3 cellular contexts compared by ENCODE assay signal in genomic region chr19:2678948-2679347, GRCh38. TPM values are rescaled to one million over a fixed set of nuclear protein-coding genes. Genes with fewer than 3 reads are reported as not detected.
"Had no signal": no experiment of that assay in that cellular context is flagged by ENCODE, and none has a peak within 500 bp of the region (broad histone marks: within the 10 kb centered on the region; RNA-seq: fewer than 3 reads in every experiment).

No MANE protein-coding gene starts in this region.

RNA-seq across cellular contexts. Expression of gene GNG7, which starts 23.5 kb away (rescaled TPM):
- total RNA-seq: HT1080, LHCN-M2 had no signal

RNA-seq across cellular contexts. Expression of gene DIRAS1, which starts 42.2 kb away (rescaled TPM):
- total RNA-seq: HT1080, OCI-LY7 had no signal
